Comparison of ENCODE assay signal across 30 cellular contexts in the genomic region with DNA sequence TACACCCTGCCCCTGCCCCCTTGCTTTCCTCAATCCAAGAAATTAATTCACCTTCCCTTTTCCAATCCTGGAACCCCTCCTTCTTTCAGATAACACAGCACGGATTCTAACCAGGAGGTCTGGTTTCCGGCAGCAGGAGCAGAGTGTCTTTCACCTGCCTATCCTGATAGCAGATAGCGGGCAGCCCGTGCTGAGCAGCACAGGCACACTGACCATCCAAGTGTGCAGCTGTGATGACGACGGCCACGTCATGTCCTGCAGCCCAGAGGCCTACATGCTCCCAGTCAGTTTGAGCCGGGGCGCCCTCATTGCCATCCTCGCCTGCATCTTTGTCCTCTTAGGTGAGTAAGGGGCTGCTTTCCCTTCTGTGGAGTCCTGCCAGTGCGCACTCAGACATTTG.
"Had no signal": no experiment of that assay in that cellular context is flagged by ENCODE, and none has a peak within 500 bp of the region (broad histone marks: within the 10 kb centered on the region; RNA-seq: fewer than 3 reads in every experiment).

No MANE protein-coding gene starts in this region.

- H3K4me1 ChIP-seq: breast epithelium had no signal

- ATAC-seq: activated naive CD8-positive, alpha-beta T cell treated with anti-CD3 and anti-CD28 coated beads, Interleukin-2, amount 50 U/mL, for 24 hours; esophagus mucosa; left colon; mucosa of descending colon; natural killer cell treated with Interleukin-12 subunit alpha and Interleukin-12 subunit beta and Interleukin-15 and Interleukin-18, amount 100 ng/mL, for 72 hours; stimulated activated memory B cell treated with anti-CD40 and anti-IgM and Interleukin-4, amounts not matched to agents 10 μg/mL and 1 μg/mL and 100 μg/mL, for 72 hours; stimulated activated naive CD8-positive, alpha-beta T cell treated with anti-CD3 and anti-CD28 coated beads, Interleukin-15, amount 100 ng/mL, for 72 hours; upper lobe of right lung had no signal

- H3K36me3 ChIP-seq: breast epithelium, ovary, sigmoid colon, upper lobe of right lung, WERI-Rb-1 had no signal

- H3K9me3 ChIP-seq: breast epithelium, mucosa of descending colon, ovary, sigmoid colon, upper lobe of right lung had no signal

- H3K27me3 ChIP-seq: breast epithelium, ovary, sigmoid colon, upper lobe of right lung had no signal

- DNase-seq: activated CD4-positive, alpha-beta memory T cell treated with anti-CD3 and anti-CD28 coated beads for 36 hours; activated CD4-positive, alpha-beta T cell treated with anti-CD3 and anti-CD28 coated beads, Interleukin-2, amount 10 ng/mL, durations not matched to agents 24 days and 14 days; activated CD4-positive, CD25-positive, alpha-beta regulatory T cell treated with anti-CD3 and anti-CD28 coated beads, Interleukin-2, amount 50 U/mL, for 72 hours; activated CD8-positive, alpha-beta memory T cell treated with anti-CD3 and anti-CD28 coated beads, Interleukin-2, amount 50 U/mL, for 4 hours; activated gamma-delta T cell; activated naive CD4-positive, alpha-beta T cell treated with anti-CD3 and anti-CD28 coated beads, Interleukin-2, amount 50 U/mL, for 16 hours; activated naive CD8-positive, alpha-beta T cell treated with anti-CD3 and anti-CD28 coated beads, Interleukin-2, amount 50 U/mL, for 24 hours; activated T-cell treated with anti-CD3 and anti-CD28 coated beads, Interleukin-2, amount 50 U/mL, for 1 hour; central memory CD4-positive, alpha-beta T cell; foreskin fibroblast; head of caudate nucleus; hippocampal formation; kidney; left colon; mucosa of descending colon; ovary; retina; sigmoid colon; small intestine; stimulated activated CD4-positive, alpha-beta T cell treated with anti-CD3 and anti-CD28 coated beads, Interleukin-1b, Interleukin-23, amount 100 ng/mL, for 48 hours; stimulated activated CD4-positive, alpha-beta T cell treated with anti-CD3 and anti-CD28 coated beads, Interleukin-4, amount 100 ng/mL, for 4 hours; stimulated activated CD8-positive, alpha-beta memory T cell treated with anti-CD3 and anti-CD28 coated beads, Interleukin-4, amount 100 ng/mL, for 48 hours; stimulated activated naive CD8-positive, alpha-beta T cell treated with anti-CD3 and anti-CD28 coated beads, Interleukin-15, amount 100 ng/mL, for 72 hours; T-helper 9 cell; upper lobe of right lung; WERI-Rb-1 had no signal

- H3K4me3 ChIP-seq: breast epithelium, mucosa of descending colon, ovary, sigmoid colon, upper lobe of right lung had no signal

- H3K27ac ChIP-seq: breast epithelium, ovary, sigmoid colon, upper lobe of right lung, WERI-Rb-1 had no signal
